Comparison of ENCODE assay signal across 2 cellular contexts in genomic region chr12:50924131-50924438, GRCh38.
TF ChIP-seq lines count a peak whose summit lies in the region.

No MANE protein-coding gene starts in this region.

TF ChIP-seq in GM12878, 131 proteins besides CTCF, POLR2A, EP300 and RAD21:
- TF ChIP-seq MAX (IDR thresholded peaks at IDR 0.05; ENCODE audit: low read depth, low read length) (0 out of 2 replicates have a peak, but pooled peaks have one; percentile 53), NBN (IDR thresholded peaks at IDR 0.05) (0 out of 2 replicates have a peak, but pooled peaks have one; percentile 62), RB1 (IDR thresholded peaks at IDR 0.05; ENCODE audit: borderline replicate concordance) (no peak), PML (IDR thresholded peaks at IDR 0.05; ENCODE audit: low read length) (peak; percentile 35; the same call in 1 of the 2 replicates)

TF ChIP-seq in HEK293T, 16 proteins besides CTCF, POLR2A, EP300 and RAD21 (continued from another document):
- TF ChIP-seq FOXA1 (IDR thresholded peaks at IDR 0.05), result no peak
